ENCODE assay signal across 7 cellular contexts in the genomic region with DNA sequence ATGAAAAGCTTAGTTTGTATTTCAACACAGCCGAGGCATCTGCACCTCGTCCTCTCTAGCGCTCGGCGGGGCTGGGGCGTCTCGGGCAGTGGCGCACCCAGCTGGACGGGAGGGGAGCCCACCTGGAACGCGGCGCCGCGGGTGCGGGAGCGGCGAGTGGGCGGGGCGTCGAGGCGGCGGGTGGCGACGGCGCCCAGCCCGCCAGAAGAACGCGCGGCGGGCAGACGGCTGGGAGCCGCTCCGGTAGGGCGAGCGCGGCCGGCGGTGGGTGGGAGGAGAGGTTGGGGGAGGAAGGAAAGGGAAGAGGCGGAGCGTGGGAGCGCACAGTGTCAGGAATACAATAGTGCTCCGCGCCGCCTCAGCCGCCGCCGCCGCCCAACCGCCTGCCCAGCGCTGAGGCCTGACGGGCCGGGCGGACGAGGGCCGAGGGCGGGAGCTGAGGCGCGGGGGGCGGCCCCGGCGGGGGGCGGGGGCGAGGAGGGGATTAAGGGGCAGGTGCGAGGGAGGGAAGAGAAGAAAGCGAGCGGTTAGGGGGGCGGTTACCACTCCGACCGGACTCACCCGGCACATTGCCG. TPM values are rescaled to one million over a fixed set of nuclear protein-coding genes. Genes with fewer than 3 reads are reported as not detected.
DNase-seq lines count a peak whose midpoint lies in the region; TF ChIP-seq lines count a peak whose summit lies in the region.

A gene (plus strand): TSS at position 324 of the 575 bp plus-strand sequence. CDS start 72,474 bp downstream, outside the sequence.

- H2AFZ ChIP-seq in fibroblast of lung (ENCODE audit: low read length) = no peak within 1 kb of the TSS

- no peak for TF ChIP-seq EP300 in tibial nerve (IDR thresholded peaks at IDR 0.05)

- H3K27me3 ChIP-seq in fibroblast of lung (ENCODE audit: control insufficient read depth, insufficient read depth, low read length) (no peaks in the 10 kb centered on the region), tibial nerve (peaks cover 0 to 8% of the 10 kb centered on the region in 2 donors)

- no peak for TF ChIP-seq POLR2A in tibial nerve (IDR thresholded peaks at IDR 0.05)

- peak within 1 kb of the TSS; percentile 51 for H3K4me3 ChIP-seq in GM12864 (ENCODE audit: low read depth, low read length)
- peak within 1 kb of the TSS; percentile 59 to 72 (median 62) for H3K4me3 ChIP-seq in fibroblast of lung (replicated peaks in 1 of 4; ENCODE audit: control extremely low read depth in 1 of 4, insufficient read depth in 1 of 4, low read depth in 3 of 4, low read length in 4 of 4)
- peak within 1 kb of the TSS; percentile 48 to 70 (median 56) for H3K4me3 ChIP-seq in tibial nerve

- H3K36me3 ChIP-seq in fibroblast of lung (ENCODE audit: control insufficient read depth, insufficient read depth, low read length) (no peaks in the 10 kb centered on the region), tibial nerve (no peaks in the 10 kb centered on the region)

- peaks cover 2% of the 10 kb centered on the region for H3K79me2 ChIP-seq in fibroblast of lung (ENCODE audit: control insufficient read depth, insufficient read depth, low read length)

- no peaks in the 10 kb centered on the region for H4K20me1 ChIP-seq in fibroblast of lung (ENCODE audit: control insufficient read depth, extremely low read depth, insufficient read depth, low read length)

- H3K4me1 ChIP-seq in fibroblast of lung (ENCODE audit: control insufficient read depth, extremely low read depth, insufficient read depth, low read length) (no peaks in the 10 kb centered on the region), tibial nerve (peaks cover 0 to 6% (median 0%) of the 10 kb centered on the region in 4 donors)

- H3K9me3 ChIP-seq in fibroblast of lung (ENCODE audit: control insufficient read depth, insufficient read depth, low read depth, low read length) (no peaks in the 10 kb centered on the region), tibial nerve (no peaks in the 10 kb centered on the region)

- TF ChIP-seq CTCF in GM12864 (IDR thresholded peaks at IDR 0.05; ENCODE audit: low read depth, low read length, missing control alignments) (no peak), fibroblast of lung (conservative IDR thresholded peaks at IDR 0.05 in 1 of 2, IDR thresholded peaks at IDR 0.05 in 1 of 2; ENCODE audit: low read depth in 1 of 2, low read length in 2 of 2) (no peak), tibial nerve (IDR thresholded peaks at IDR 0.05) (no peak)

- DNase-seq in GM12864 (ENCODE audit: low read depth) (no peak), HT-29 (ENCODE audit: low spot score) (peak; percentile 78), NCI-H82 (lab: John Stamatoyannopoulos, UW) (peak; percentile 91), fibroblast of lung (ENCODE audit: low read depth in 2 of 2) (peak; percentile 66 to 75), myocyte (ENCODE audit: low read depth) (peak; percentile 67), tibial nerve (ENCODE audit: low spot score in 2 of 2) (peak; percentile 33 to 42)
- DNase-seq in activated T-cell treated with anti-CD3 and anti-CD28 coated beads, Interleukin-2, amount 50 U/mL, for 1 hour = peak; percentile 43

- peak within 1 kb of the TSS; percentile 53 for H3K9ac ChIP-seq in fibroblast of lung (ENCODE audit: insufficient read depth, low read length)

- H3K27ac ChIP-seq in fibroblast of lung (ENCODE audit: insufficient read depth, low read length) (no peak within 1 kb of the TSS), tibial nerve (peak within 1 kb of the TSS in 2 of 4 donors; percentile 62 to 71)

- 0 to 52% methylated on average over 36 to 59 of the region's 71 CpGs for WGBS in tibial nerve, 2 donors

- H3K4me2 ChIP-seq in fibroblast of lung (ENCODE audit: extremely low read depth, insufficient read depth, low read length) = peak within 1 kb of the TSS; percentile 82

RNA-seq across cellular contexts. Expression of the gene that starts here (rescaled TPM):
- 5.0 and 5.3 TPM in 2 replicates for total RNA-seq in HT-29 (2014; rRNA removed; shearing (Covaris generic))
- total RNA-seq in fibroblast of lung (4.1 and 5.3 TPM in 2 replicates), myocyte (2.2 and 2.8 TPM in 2 replicates), tibial nerve (1 to 10 TPM; 3.9 to 5.4 (median 4.5) TPM)
- polyA plus RNA-seq in fibroblast of lung = 3.7 and 5.1 TPM in 2 replicates
- 2.8 and 3.8 TPM in 2 replicates for polyA plus RNA-seq in fibroblast of lung (2012)
- polyA minus RNA-seq in fibroblast of lung (ENCODE audit: low replicate concordance) = 4.0 and 5.0 TPM in 2 replicates
- 1.5 TPM for polyA plus RNA-seq in myocyte (2012)
